Comparison of ENCODE assay signal across 8 cellular contexts in the genomic region with DNA sequence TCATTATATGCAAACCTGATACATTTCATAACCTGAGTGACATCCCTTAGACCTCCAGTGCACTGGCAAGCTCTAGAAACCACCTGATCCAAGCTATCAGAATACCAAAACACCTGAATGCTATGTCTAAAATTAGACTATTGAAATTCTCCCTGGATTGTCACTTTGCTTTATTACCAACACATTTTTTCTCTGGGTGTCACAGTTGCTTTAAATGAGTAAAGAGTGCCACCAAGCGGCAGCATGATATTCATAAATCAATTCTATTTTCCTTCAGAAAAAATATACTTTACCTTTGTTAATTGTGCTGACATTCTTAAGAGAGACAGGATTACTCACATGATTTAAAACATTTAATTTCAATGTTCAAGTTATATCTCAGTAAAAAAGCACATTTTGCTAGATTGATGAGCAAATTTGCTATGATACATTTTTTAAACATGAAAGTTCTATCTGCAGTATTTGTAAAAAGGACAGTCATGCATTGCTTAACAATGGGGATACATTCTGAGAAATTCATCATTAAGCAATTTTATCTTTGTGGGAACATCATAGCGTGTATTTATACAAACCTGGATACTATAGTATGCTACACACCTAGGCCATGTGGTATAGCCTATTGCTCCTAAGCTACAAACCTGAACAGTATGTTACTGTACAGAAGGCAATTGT.
DNase-seq lines count a peak whose midpoint lies in the region; ATAC-seq and TF ChIP-seq lines count a peak whose summit lies in the region.

No MANE protein-coding gene starts in this region.

- ATAC-seq in HG02884 (IDR thresholded peaks at IDR 0.05; ENCODE audit: unreplicated experiment) (peak; percentile 45), omental fat pad (ENCODE audit: low FRiP score) (no peak)

- peak; percentile 1 for DNase-seq in NCI-H2029 (lab: John Stamatoyannopoulos, UW)
- no peak for DNase-seq in NCI-H2029 treated with DMSO at 0.1 percent for 48 hours (lab: John Stamatoyannopoulos, UW)
- DNase-seq in NCI-H774 (lab: John Stamatoyannopoulos, UW): peak; percentile 33
- DNase-seq in activated naive CD4-positive, alpha-beta T cell treated with Interleukin-2 at 50 U/mL for 16 hours: peak; percentile 29
- peak in 34 of 42 donors; percentile 4 to 76 (median 38) for DNase-seq in head of caudate nucleus
- DNase-seq in stimulated activated CD4-positive, alpha-beta T cell treated with anti-CD3 and anti-CD28 coated beads, Interleukin-12 subunit alpha, Interleukin-12 subunit beta, amount 100 ng/mL, for 48 hours (ENCODE audit: low read depth in 2 of 3, low spot score in 1 of 3): peak in 2 of 3 donors; percentile 24 to 54
- no peak for DNase-seq in omental fat pad (ENCODE audit: low spot score)

- TF ChIP-seq CTCF in omental fat pad (IDR thresholded peaks at IDR 0.05): no peak

- intact Hi-C loops in head of caudate nucleus (cut with DNase I): no loop called here

Comparison
In these comparisons a context has a peak if more than half of its experiments do, and no peak if none do; other contexts are left out.
1. DNase-seq: peak in NCI-H2029 (single experiment), NCI-H774 (single experiment), activated naive CD4-positive, alpha-beta T cell treated with Interleukin-2 at 50 U/mL for 16 hours (single experiment), head of caudate nucleus (34 of 42) and stimulated activated CD4-positive, alpha-beta T cell treated with anti-CD3 and anti-CD28 coated beads, Interleukin-12 subunit alpha, Interleukin-12 subunit beta, amount 100 ng/mL, for 48 hours (2 of 3); none in NCI-H2029 treated with DMSO at 0.1 percent for 48 hours (single experiment) and omental fat pad (single experiment).